Comparison of ENCODE assay signal across 16 cellular contexts in genomic region chr2:10568721-10569432, GRCh38.
A peak's percentile ranks its signal among the peaks of the same experiment; 100 is the strongest.
DNase-seq lines count a peak whose midpoint lies in the region; ATAC-seq and TF ChIP-seq lines count a peak whose summit lies in the region.
"Had no signal": no experiment of that assay in that cellular context is flagged by ENCODE, and none has a peak within 500 bp of the region (broad histone marks: within the 10 kb centered on the region; RNA-seq: fewer than 3 reads in every experiment).

No MANE protein-coding gene starts in this region.

- H3K4me2 ChIP-seq in BLaER1 treated with 17β-estradiol and CSF1 and Interleukin-3, amounts not matched to agents 10 nM and 100 nM = peak overlapping the region in 8 of 11 experiments; percentile 20 to 70 (median 58); a peak in 13 of 22 replicates
- no peak overlapping the region for H3K4me2 ChIP-seq in H9 (ENCODE audit: insufficient read depth, insufficient read length, low read length)
- H3K4me2 ChIP-seq: PC-9 had no signal

- H2AK5ac ChIP-seq in H9 (ENCODE audit: insufficient read length, low read length) = no peak overlapping the region

- no peak overlapping the region for H3K23ac ChIP-seq in H9 (ENCODE audit: insufficient read length, low read depth, low read length)

- H3K79me2 ChIP-seq in H9 (ENCODE audit: insufficient read depth, low read length) = no peaks in the 10 kb centered on the region

- no peaks in the 10 kb centered on the region for H3K79me1 ChIP-seq in H9 (ENCODE audit: insufficient read depth, low read depth, low read length, poor library complexity, severe bottlenecking)

- H3K36me3 Mint-ChIP-seq in H9 (ENCODE audit: insufficient read depth in 1 of 3, low read depth in 3 of 3) = peaks cover 14 to 35% (median 23%) of the 10 kb centered on the region in 3 experiments
- peaks cover 15% of the 10 kb centered on the region for H3K36me3 Mint-ChIP-seq in neural crest cell (ENCODE audit: low read depth)
- peaks cover 5 to 61% (median 40%) of the 10 kb centered on the region in 5 donors for H3K36me3 Mint-ChIP-seq in naive thymus-derived CD4-positive, alpha-beta T cell

- no peak overlapping the region for H3T11ph ChIP-seq in H9 (ENCODE audit: low read length)

- no peak overlapping the region for H2BK120ac ChIP-seq in H9 (ENCODE audit: low read depth, low read length, poor library complexity, severe bottlenecking)

- H3K4me3 ChIP-seq in BLaER1 treated with 17β-estradiol and CSF1 and Interleukin-3, amounts not matched to agents 10 nM and 100 nM = no peak overlapping the region
- H3K4me3 ChIP-seq in naive thymus-derived CD4-positive, alpha-beta T cell (ENCODE audit: low read length) = no peak overlapping the region
- H3K4me3 ChIP-seq: PC-9 had no signal

- H2BK5ac ChIP-seq in H9 (ENCODE audit: insufficient read length, low read length) = no peak overlapping the region

- no peak overlapping the region for H4K91ac ChIP-seq in H9 (ENCODE audit: insufficient read length, low read depth, low read length)

- ATAC-seq in naive thymus-derived CD4-positive, alpha-beta T cell = no peak

- no peak overlapping the region for H2BK12ac ChIP-seq in H9 (ENCODE audit: insufficient read length, low read depth, low read length)

- H3K36me3 ChIP-seq in BLaER1 treated with 17β-estradiol and CSF1 and Interleukin-3, amounts not matched to agents 10 nM and 100 nM = peaks cover 47 to 89% (median 68%) of the 10 kb centered on the region in 11 experiments
- H3K36me3 ChIP-seq in naive thymus-derived CD4-positive, alpha-beta T cell (ENCODE audit: control insufficient read depth in 2 of 3, insufficient read depth in 3 of 3, low read length in 3 of 3) = peaks cover 0 to 58% (median 8%) of the 10 kb centered on the region in 3 experiments

- no peaks in the 10 kb centered on the region for H3K27me3 Mint-ChIP-seq in H9 (ENCODE audit: low read depth)
- no peaks in the 10 kb centered on the region for H3K27me3 Mint-ChIP-seq in neural crest cell (ENCODE audit: low read depth)
- no peaks in the 10 kb centered on the region for H3K27me3 Mint-ChIP-seq in naive thymus-derived CD4-positive, alpha-beta T cell
- H3K27me3 Mint-ChIP-seq: CD4-positive, alpha-beta memory T cell had no signal

- H3K27ac ChIP-seq in BLaER1 treated with 17β-estradiol and CSF1 and Interleukin-3, amounts not matched to agents 10 nM and 100 nM = no peak overlapping the region
- no peak overlapping the region for H3K27ac ChIP-seq in H9 (ENCODE audit: insufficient read length, low read depth, low read length)
- no peak overlapping the region for H3K27ac ChIP-seq in naive thymus-derived CD4-positive, alpha-beta T cell (ENCODE audit: low read depth, low read length)
- H3K27ac ChIP-seq: PC-9 had no signal

- H2BK15ac ChIP-seq in H9 (ENCODE audit: low read depth, low read length) = no peak overlapping the region

- H3K9me3 Mint-ChIP-seq in H9 = no peaks in the 10 kb centered on the region
- no peaks in the 10 kb centered on the region for H3K9me3 Mint-ChIP-seq in neural crest cell
- peaks cover 0 to 7% (median 0%) of the 10 kb centered on the region in 11 donors for H3K9me3 Mint-ChIP-seq in naive thymus-derived CD4-positive, alpha-beta T cell
- H3K9me3 Mint-ChIP-seq: CD4-positive, alpha-beta memory T cell had no signal

- no peaks in the 10 kb centered on the region for H3K27me3 ChIP-seq in BLaER1 treated with 17β-estradiol and CSF1 and Interleukin-3, amounts not matched to agents 10 nM and 100 nM
- H3K27me3 ChIP-seq in H9 (ENCODE audit: insufficient read depth, low read length) = no peaks in the 10 kb centered on the region
- no peaks in the 10 kb centered on the region for H3K27me3 ChIP-seq in naive thymus-derived CD4-positive, alpha-beta T cell (ENCODE audit: control insufficient read depth in 2 of 2, insufficient read depth in 2 of 2, low read length in 2 of 2)

- H3K23me2 ChIP-seq in H9 (ENCODE audit: insufficient read length, low read depth, low read length, poor library complexity, severe bottlenecking) = no peaks in the 10 kb centered on the region

- H3K18ac ChIP-seq in H9 (ENCODE audit: insufficient read length, low read depth, low read length) = no peak overlapping the region

- DNase-seq in H9 (no peak), dermis blood vessel endothelial cell (peak; percentile 56), neural crest cell (ENCODE audit: low read depth, low spot score) (no peak), A172 (ENCODE audit: low spot score) (no peak), iPS-NIHi7 (ENCODE audit: extremely low spot score) (no peak)
- no peak for DNase-seq in naive thymus-derived CD4-positive, alpha-beta T cell
- DNase-seq: AML-193; CD4-positive, alpha-beta memory T cell; H7; Kasumi-1; NCI-H1105 treated with DMSO at 0.1 percent for 48 hours; NCI-H187; NCI-H446 treated with DMSO at 0.1 percent for 48 hours; NCI-H748 treated with DMSO at 0.1 percent for 48 hours; PC-9 had no signal

- H3K4me1 ChIP-seq in BLaER1 treated with 17β-estradiol and CSF1 and Interleukin-3, amounts not matched to agents 10 nM and 100 nM = peaks cover 11 to 57% (median 41%) of the 10 kb centered on the region in 10 experiments
- H3K4me1 ChIP-seq in H9 (ENCODE audit: insufficient read depth, low read length) = no peaks in the 10 kb centered on the region
- H3K4me1 ChIP-seq in naive thymus-derived CD4-positive, alpha-beta T cell (ENCODE audit: control insufficient read depth in 2 of 2, insufficient read depth in 2 of 2, low read length in 2 of 2) = no peaks in the 10 kb centered on the region

- H3K4me1 Mint-ChIP-seq in H9 = peaks cover 10 to 11% of the 10 kb centered on the region in 2 experiments
- peaks cover 25% of the 10 kb centered on the region for H3K4me1 Mint-ChIP-seq in neural crest cell
- peaks cover 0 to 29% (median 0%) of the 10 kb centered on the region in 7 donors for H3K4me1 Mint-ChIP-seq in naive thymus-derived CD4-positive, alpha-beta T cell
- H3K4me1 Mint-ChIP-seq: CD4-positive, alpha-beta memory T cell had no signal

- H4K8ac ChIP-seq in H9 (replicated peaks; ENCODE audit: insufficient read length, low read depth, low read length) = no peak overlapping the region

- TF ChIP-seq CTCF in H9 (conservative IDR thresholded peaks at IDR 0.05) (no peak), neural crest cell (conservative IDR thresholded peaks at IDR 0.05) (no peak)

- H3K14ac ChIP-seq in H9 (ENCODE audit: insufficient read depth, low read length) = no peak overlapping the region

- no peak overlapping the region for H3K56ac ChIP-seq in H9 (ENCODE audit: insufficient read length, low read depth, low read length)

- peaks cover 0 to 9% (median 0%) of the 10 kb centered on the region in 11 experiments; a peak in 2 of 22 replicates for H4K20me1 ChIP-seq in BLaER1 treated with 17β-estradiol and CSF1 and Interleukin-3, amounts not matched to agents 10 nM and 100 nM
- H4K20me1 ChIP-seq in H9 (ENCODE audit: control insufficient read depth, insufficient read depth, insufficient read length) = no peaks in the 10 kb centered on the region

- H3K27ac Mint-ChIP-seq in H9 (peak overlapping the region in 2 of 3 experiments; percentile 30 to 31; a peak in 2 of 7 replicates), neural crest cell (ENCODE audit: unreplicated experiment) (peak overlapping the region; percentile 57)
- H3K27ac Mint-ChIP-seq in naive thymus-derived CD4-positive, alpha-beta T cell = peak overlapping the region in 3 of 9 donors; percentile 15 to 64 (median 53)

- CTCF ChIA-PET in naive thymus-derived CD4-positive, alpha-beta T cell (lab: Charles Lee) = no interaction called here

- H3K9ac ChIP-seq in BLaER1 treated with 17β-estradiol and CSF1 and Interleukin-3, amounts not matched to agents 10 nM and 100 nM = no peak overlapping the region
- H3K9ac ChIP-seq in H9 (ENCODE audit: extremely low read depth, insufficient read length, low read length) = no peak overlapping the region

- H3K4me3 Mint-ChIP-seq in H9 (no peak overlapping the region), neural crest cell (no peak overlapping the region)
- H3K4me3 Mint-ChIP-seq in naive thymus-derived CD4-positive, alpha-beta T cell = peak overlapping the region in 1 of 10 donors; percentile 4
- H3K4me3 Mint-ChIP-seq: CD4-positive, alpha-beta memory T cell had no signal

- no peak overlapping the region for H3K4ac ChIP-seq in H9 (ENCODE audit: low read depth, low read length)

- H2AFZ ChIP-seq in H9 (ENCODE audit: low read length) = no peak overlapping the region
- H2AFZ ChIP-seq: PC-9 had no signal

- no peak overlapping the region for H2BK20ac ChIP-seq in H9 (ENCODE audit: low read depth, low read length, poor library complexity, severe bottlenecking)

- H4K5ac ChIP-seq in H9 (ENCODE audit: insufficient read length, low read depth, low read length) = no peak overlapping the region

- peaks cover 0 to 8% (median 0%) of the 10 kb centered on the region in 11 experiments; a peak in 3 of 22 replicates for H3K9me3 ChIP-seq in BLaER1 treated with 17β-estradiol and CSF1 and Interleukin-3, amounts not matched to agents 10 nM and 100 nM (replicated peaks in 1 of 11)
- H3K9me3 ChIP-seq in H9 (ENCODE audit: control insufficient read depth, low read depth, low read length) = no peaks in the 10 kb centered on the region
- no peaks in the 10 kb centered on the region for H3K9me3 ChIP-seq in naive thymus-derived CD4-positive, alpha-beta T cell (ENCODE audit: control insufficient read depth in 2 of 3, low read length in 3 of 3)

- POLR2A ChIA-PET in naive thymus-derived CD4-positive, alpha-beta T cell (lab: Charles Lee) = no interaction called here

- WGBS in H9 (ENCODE audit: extremely low coverage, insufficient read length, low lambda C conversion rate) = no CpG with 5 or more reads among the region's 14 CpGs

- intact Hi-C loops in naive thymus-derived CD4-positive, alpha-beta T cell (cut with micrococcal nuclease) = loop anchor here in 1 of 2 donors (10.0 kb wide), 1 partner anchor 124 kb away; the partner anchor contains the start of gene ODC1
